Comparison of ENCODE assay signal across 1 cellular context in genomic region chr2:20713585-20713984, GRCh38.
TF ChIP-seq lines count a peak whose summit lies in the region.
"Not testable (repeated sequence)": the region's sequence is repeated elsewhere in the genome, so short reads cannot be mapped to it uniquely, and the experiment has no call there.

No MANE protein-coding gene starts in this region.

TF ChIP-seq in HepG2, 621 proteins besides CTCF, POLR2A, EP300 and RAD21:
- TF ChIP-seq, protein P1, sequence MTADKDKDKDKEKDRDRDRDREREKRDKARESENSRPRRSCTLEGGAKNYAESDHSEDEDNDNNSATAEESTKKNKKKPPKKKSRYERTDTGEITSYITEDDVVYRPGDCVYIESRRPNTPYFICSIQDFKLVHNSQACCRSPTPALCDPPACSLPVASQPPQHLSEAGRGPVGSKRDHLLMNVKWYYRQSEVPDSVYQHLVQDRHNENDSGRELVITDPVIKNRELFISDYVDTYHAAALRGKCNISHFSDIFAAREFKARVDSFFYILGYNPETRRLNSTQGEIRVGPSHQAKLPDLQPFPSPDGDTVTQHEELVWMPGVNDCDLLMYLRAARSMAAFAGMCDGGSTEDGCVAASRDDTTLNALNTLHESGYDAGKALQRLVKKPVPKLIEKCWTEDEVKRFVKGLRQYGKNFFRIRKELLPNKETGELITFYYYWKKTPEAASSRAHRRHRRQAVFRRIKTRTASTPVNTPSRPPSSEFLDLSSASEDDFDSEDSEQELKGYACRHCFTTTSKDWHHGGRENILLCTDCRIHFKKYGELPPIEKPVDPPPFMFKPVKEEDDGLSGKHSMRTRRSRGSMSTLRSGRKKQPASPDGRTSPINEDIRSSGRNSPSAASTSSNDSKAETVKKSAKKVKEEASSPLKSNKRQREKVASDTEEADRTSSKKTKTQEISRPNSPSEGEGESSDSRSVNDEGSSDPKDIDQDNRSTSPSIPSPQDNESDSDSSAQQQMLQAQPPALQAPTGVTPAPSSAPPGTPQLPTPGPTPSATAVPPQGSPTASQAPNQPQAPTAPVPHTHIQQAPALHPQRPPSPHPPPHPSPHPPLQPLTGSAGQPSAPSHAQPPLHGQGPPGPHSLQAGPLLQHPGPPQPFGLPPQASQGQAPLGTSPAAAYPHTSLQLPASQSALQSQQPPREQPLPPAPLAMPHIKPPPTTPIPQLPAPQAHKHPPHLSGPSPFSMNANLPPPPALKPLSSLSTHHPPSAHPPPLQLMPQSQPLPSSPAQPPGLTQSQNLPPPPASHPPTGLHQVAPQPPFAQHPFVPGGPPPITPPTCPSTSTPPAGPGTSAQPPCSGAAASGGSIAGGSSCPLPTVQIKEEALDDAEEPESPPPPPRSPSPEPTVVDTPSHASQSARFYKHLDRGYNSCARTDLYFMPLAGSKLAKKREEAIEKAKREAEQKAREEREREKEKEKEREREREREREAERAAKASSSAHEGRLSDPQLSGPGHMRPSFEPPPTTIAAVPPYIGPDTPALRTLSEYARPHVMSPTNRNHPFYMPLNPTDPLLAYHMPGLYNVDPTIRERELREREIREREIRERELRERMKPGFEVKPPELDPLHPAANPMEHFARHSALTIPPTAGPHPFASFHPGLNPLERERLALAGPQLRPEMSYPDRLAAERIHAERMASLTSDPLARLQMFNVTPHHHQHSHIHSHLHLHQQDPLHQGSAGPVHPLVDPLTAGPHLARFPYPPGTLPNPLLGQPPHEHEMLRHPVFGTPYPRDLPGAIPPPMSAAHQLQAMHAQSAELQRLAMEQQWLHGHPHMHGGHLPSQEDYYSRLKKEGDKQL (CRISPR knock-in tag; IDR thresholded peaks at IDR 0.05; ENCODE audit: low read depth) = 0 out of 2 replicates have a peak, but pooled peaks have one; percentile 32
- peak; percentile 30; the same call in 1 of the 2 replicates for TF ChIP-seq RARA (CRISPR knock-in tag; IDR thresholded peaks at IDR 0.05)
- TF ChIP-seq NCOA2 (CRISPR knock-in tag; IDR thresholded peaks at IDR 0.05) = peak; percentile 46; the same call in 1 of the 2 replicates
- peak; percentile 42; the same call in 1 of the 2 replicates for TF ChIP-seq ARID5B (CRISPR knock-in tag; IDR thresholded peaks at IDR 0.05)
- peak; percentile 55; the same call in 1 of the 2 replicates for TF ChIP-seq ONECUT2 (CRISPR knock-in tag; IDR thresholded peaks at IDR 0.05)
- peak; percentile 39; the same call in 1 of the 2 replicates for TF ChIP-seq SOX5 (CRISPR knock-in tag; IDR thresholded peaks at IDR 0.05; ENCODE audit: borderline replicate concordance)
- peak; percentile 67; the same call in 1 of the 2 replicates for TF ChIP-seq ZNF362 (CRISPR knock-in tag; IDR thresholded peaks at IDR 0.05; ENCODE audit: borderline replicate concordance)
- peak; percentile 25; the same call in 1 of the 2 replicates for TF ChIP-seq HNF4A (CRISPR knock-in tag; IDR thresholded peaks at IDR 0.05)
- TF ChIP-seq RXRB (CRISPR knock-in tag; IDR thresholded peaks at IDR 0.05; ENCODE audit: borderline replicate concordance) = peak; percentile 30; the same call in 1 of the 2 replicates
- TF ChIP-seq ISL2 (CRISPR knock-in tag; IDR thresholded peaks at IDR 0.05) = peak; percentile 70; the same call in 1 of the 2 replicates
- TF ChIP-seq ZNF609 (CRISPR knock-in tag; IDR thresholded peaks at IDR 0.05; ENCODE audit: borderline replicate concordance) = peak; percentile 31; the same call in 1 of the 2 replicates
- TF ChIP-seq ZNF331 (CRISPR knock-in tag; IDR thresholded peaks at IDR 0.05) = peak; percentile 13; the same call in 1 of the 2 replicates
- peak; percentile 63 for TF ChIP-seq GATAD2A (CRISPR knock-in tag; IDR thresholded peaks at IDR 0.05)
- not testable (repeated sequence) for TF ChIP-seq FOXP1, FOXA1, SOX13, SOX6 (IDR thresholded peaks at IDR 0.05)
- TF ChIP-seq FOXP1 (CRISPR knock-in tag; IDR thresholded peaks at IDR 0.05) = peak; percentile 62; the same call in 1 of the 2 replicates
- TF ChIP-seq ZNF205 (CRISPR knock-in tag; IDR thresholded peaks at IDR 0.05) = 0 out of 2 replicates have a peak, but pooled peaks have one; percentile 46
- TF ChIP-seq CEBPG (CRISPR knock-in tag; IDR thresholded peaks at IDR 0.05) = peak; percentile 59
- TF ChIP-seq FOXA3 (CRISPR knock-in tag; IDR thresholded peaks at IDR 0.05) = peak; percentile 51; the same call in 1 of the 2 replicates
- peak; percentile 44; the same call in 1 of the 2 replicates for TF ChIP-seq ATF2 (CRISPR knock-in tag; IDR thresholded peaks at IDR 0.05)
- 0 out of 2 replicates have a peak, but pooled peaks have one; percentile 45 for TF ChIP-seq FOXA1 (CRISPR knock-in tag; IDR thresholded peaks at IDR 0.05)
- peak; percentile 41; the same call in 1 of the 2 replicates for TF ChIP-seq SIX1 (CRISPR knock-in tag; IDR thresholded peaks at IDR 0.05; ENCODE audit: borderline replicate concordance)
- peak; percentile 60; the same call in 1 of the 2 replicates for TF ChIP-seq ZNF644 (CRISPR knock-in tag; IDR thresholded peaks at IDR 0.05; ENCODE audit: low read depth)
- TF ChIP-seq CEBPB (IDR thresholded peaks at IDR 0.05; ENCODE audit: borderline replicate concordance, low read depth, low read length) = peak; percentile 28; the same call in 1 of the 2 replicates
- peak in 1 of 2 experiments; percentile 49; a peak in 2 of 4 replicates for TF ChIP-seq SOX13 (CRISPR knock-in tag; conservative IDR thresholded peaks at IDR 0.05 in 1 of 2, IDR thresholded peaks at IDR 0.05 in 1 of 2)
- peak; percentile 52; the same call in 1 of the 2 replicates for TF ChIP-seq HOMEZ (CRISPR knock-in tag; IDR thresholded peaks at IDR 0.05; ENCODE audit: low read depth)
- peak; percentile 75; the same call in 1 of the 2 replicates for TF ChIP-seq TCF7 (IDR thresholded peaks at IDR 0.05; ENCODE audit: low read depth)
- TF ChIP-seq, protein P2, sequence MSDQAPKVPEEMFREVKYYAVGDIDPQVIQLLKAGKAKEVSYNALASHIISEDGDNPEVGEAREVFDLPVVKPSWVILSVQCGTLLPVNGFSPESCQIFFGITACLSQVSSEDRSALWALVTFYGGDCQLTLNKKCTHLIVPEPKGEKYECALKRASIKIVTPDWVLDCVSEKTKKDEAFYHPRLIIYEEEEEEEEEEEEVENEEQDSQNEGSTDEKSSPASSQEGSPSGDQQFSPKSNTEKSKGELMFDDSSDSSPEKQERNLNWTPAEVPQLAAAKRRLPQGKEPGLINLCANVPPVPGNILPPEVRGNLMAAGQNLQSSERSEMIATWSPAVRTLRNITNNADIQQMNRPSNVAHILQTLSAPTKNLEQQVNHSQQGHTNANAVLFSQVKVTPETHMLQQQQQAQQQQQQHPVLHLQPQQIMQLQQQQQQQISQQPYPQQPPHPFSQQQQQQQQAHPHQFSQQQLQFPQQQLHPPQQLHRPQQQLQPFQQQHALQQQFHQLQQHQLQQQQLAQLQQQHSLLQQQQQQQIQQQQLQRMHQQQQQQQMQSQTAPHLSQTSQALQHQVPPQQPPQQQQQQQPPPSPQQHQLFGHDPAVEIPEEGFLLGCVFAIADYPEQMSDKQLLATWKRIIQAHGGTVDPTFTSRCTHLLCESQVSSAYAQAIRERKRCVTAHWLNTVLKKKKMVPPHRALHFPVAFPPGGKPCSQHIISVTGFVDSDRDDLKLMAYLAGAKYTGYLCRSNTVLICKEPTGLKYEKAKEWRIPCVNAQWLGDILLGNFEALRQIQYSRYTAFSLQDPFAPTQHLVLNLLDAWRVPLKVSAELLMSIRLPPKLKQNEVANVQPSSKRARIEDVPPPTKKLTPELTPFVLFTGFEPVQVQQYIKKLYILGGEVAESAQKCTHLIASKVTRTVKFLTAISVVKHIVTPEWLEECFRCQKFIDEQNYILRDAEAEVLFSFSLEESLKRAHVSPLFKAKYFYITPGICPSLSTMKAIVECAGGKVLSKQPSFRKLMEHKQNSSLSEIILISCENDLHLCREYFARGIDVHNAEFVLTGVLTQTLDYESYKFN (CRISPR knock-in tag; conservative IDR thresholded peaks at IDR 0.05) = peak; percentile 34
- TF ChIP-seq HDAC2 (CRISPR knock-in tag; IDR thresholded peaks at IDR 0.05) = 0 out of 2 replicates have a peak, but pooled peaks have one; percentile 19
- TF ChIP-seq THAP11 (CRISPR knock-in tag; IDR thresholded peaks at IDR 0.05) = 0 out of 2 replicates have a peak, but pooled peaks have one; percentile 36
- TF ChIP-seq BCL6 (CRISPR knock-in tag; IDR thresholded peaks at IDR 0.05) = 0 out of 2 replicates have a peak, but pooled peaks have one; percentile 28
- 0 out of 2 replicates have a peak, but pooled peaks have one; percentile 36 for TF ChIP-seq SOX6 (CRISPR knock-in tag; IDR thresholded peaks at IDR 0.05)
